12 cellular contexts compared by ENCODE assay signal in genomic region chr20:51500936-51501335, GRCh38. TPM values are rescaled to one million over a fixed set of nuclear protein-coding genes. Genes with fewer than 3 reads are reported as not detected.
A peak's percentile ranks its signal among the peaks of the same experiment; 100 is the strongest.
DNase-seq lines count a peak whose midpoint lies in the region; ATAC-seq and TF ChIP-seq lines count a peak whose summit lies in the region.
"Had no signal": no experiment of that assay in that cellular context is flagged by ENCODE, and none has a peak within 500 bp of the region (broad histone marks: within the 10 kb centered on the region; RNA-seq: fewer than 3 reads in every experiment).

No MANE protein-coding gene starts in this region.

- no peak overlapping the region for H3K4me3 ChIP-seq in CD4-positive, CD25-positive, alpha-beta regulatory T cell (ENCODE audit: low read depth, low read length)
- no peak overlapping the region for H3K4me3 ChIP-seq in prostate gland
- H3K4me3 ChIP-seq: lung, MG63 had no signal

- H3K9me3 Mint-ChIP-seq in CD4-positive, CD25-positive, alpha-beta regulatory T cell, result no peaks in the 10 kb centered on the region
- H3K9me3 Mint-ChIP-seq in IgD-negative memory B cell, result no peaks in the 10 kb centered on the region
- H3K9me3 Mint-ChIP-seq in activated CD4-positive, alpha-beta memory T cell treated with anti-CD3 and anti-CD28 coated beads, Interleukin-2, amount 10 ng/mL, durations not matched to agents 7 days and 5 days, result no peaks in the 10 kb centered on the region
- no peaks in the 10 kb centered on the region for H3K9me3 Mint-ChIP-seq in effector memory CD8-positive, alpha-beta T cell

- DNase-seq in CD4-positive, CD25-positive, alpha-beta regulatory T cell, result peak in 2 of 3 donors; percentile 45 to 54
- DNase-seq in activated CD4-positive, alpha-beta memory T cell treated with anti-CD3 and anti-CD28 coated beads, Interleukin-2, amount 10 ng/mL, durations not matched to agents 7 days and 5 days, result peak; percentile 37
- DNase-seq in effector memory CD8-positive, alpha-beta T cell, result peak; percentile 54 to 61 (median 56)
- DNase-seq in prostate gland (ENCODE audit: low spot score), result no peak
- no peak for DNase-seq in NCI-H146 (lab: John Stamatoyannopoulos, UW)
- no peak for DNase-seq in ureter (ENCODE audit: low spot score)
- no peak for DNase-seq in DMS153 treated with DMSO at 0.1 percent for 48 hours (lab: John Stamatoyannopoulos, UW; ENCODE audit: unreplicated experiment)
- DNase-seq: MG63 had no signal

- H3K27ac ChIP-seq in CD4-positive, CD25-positive, alpha-beta regulatory T cell (ENCODE audit: insufficient read depth, low read length, poor library complexity, severe bottlenecking), result peak overlapping the region; percentile 25
- H3K27ac ChIP-seq in prostate gland, result no peak overlapping the region

- H3K36me3 Mint-ChIP-seq in CD4-positive, CD25-positive, alpha-beta regulatory T cell, result peaks cover 16% of the 10 kb centered on the region
- H3K36me3 Mint-ChIP-seq in IgD-negative memory B cell, result peaks cover 7% of the 10 kb centered on the region
- H3K36me3 Mint-ChIP-seq in activated CD4-positive, alpha-beta memory T cell treated with anti-CD3 and anti-CD28 coated beads, Interleukin-2, amount 10 ng/mL, durations not matched to agents 7 days and 5 days (ENCODE audit: low read depth), result peaks cover 68% of the 10 kb centered on the region
- peaks cover 55% of the 10 kb centered on the region for H3K36me3 Mint-ChIP-seq in effector memory CD8-positive, alpha-beta T cell (ENCODE audit: insufficient read depth)
- H3K36me3 Mint-ChIP-seq: brain had no signal

- H3K27me3 ChIP-seq in CD4-positive, CD25-positive, alpha-beta regulatory T cell (ENCODE audit: control insufficient read depth, insufficient read depth, low read length), result no peaks in the 10 kb centered on the region
- H3K27me3 ChIP-seq in prostate gland (replicated peaks; ENCODE audit: insufficient read depth), result no peaks in the 10 kb centered on the region
- H3K27me3 ChIP-seq: MG63 had no signal

- ATAC-seq in CD4-positive, CD25-positive, alpha-beta regulatory T cell (ENCODE audit: low read depth in 2 of 2), result peak; percentile 65 to 67
- peak; percentile 71 for ATAC-seq in effector memory CD8-positive, alpha-beta T cell (replicated peaks)
- ATAC-seq: Right ventricle myocardium inferior had no signal

- CTCF ChIA-PET in activated CD4-positive, alpha-beta memory T cell treated with anti-CD3 and anti-CD28 coated beads, Interleukin-2, amount 10 ng/mL, durations not matched to agents 7 days and 5 days (lab: Charles Lee), result interaction anchor here (0.6 to 2.1 kb wide), 5 partner anchors 10 to 94 kb away, joined by 3 to 7 read pairs (median 3); no protein-coding TSS in a partner anchor

- POLR2A ChIA-PET in activated CD4-positive, alpha-beta memory T cell treated with anti-CD3 and anti-CD28 coated beads, Interleukin-2, amount 10 ng/mL, durations not matched to agents 7 days and 5 days (lab: Charles Lee), result interaction anchor here (0.8 to 4.0 kb wide), 14 partner anchors 10 to 569 kb away, joined by 3 to 19 read pairs (median 5); partner anchors contain the start of genes ADNP and NFATC2

- H3K4me1 Mint-ChIP-seq in CD4-positive, CD25-positive, alpha-beta regulatory T cell, result peaks cover 20 to 79% (median 57%) of the 10 kb centered on the region in 4 donors
- H3K4me1 Mint-ChIP-seq in IgD-negative memory B cell, result peaks cover 63 to 72% (median 71%) of the 10 kb centered on the region in 3 donors
- peaks cover 83% of the 10 kb centered on the region for H3K4me1 Mint-ChIP-seq in activated CD4-positive, alpha-beta memory T cell treated with anti-CD3 and anti-CD28 coated beads, Interleukin-2, amount 10 ng/mL, durations not matched to agents 7 days and 5 days
- H3K4me1 Mint-ChIP-seq in effector memory CD8-positive, alpha-beta T cell (ENCODE audit: low read depth in 2 of 2), result peaks cover 66 to 83% of the 10 kb centered on the region in 2 donors

- peak overlapping the region; percentile 0 to 59 (median 26) for H3K27ac Mint-ChIP-seq in CD4-positive, CD25-positive, alpha-beta regulatory T cell
- peak overlapping the region in 2 of 3 donors; percentile 72 to 76 for H3K27ac Mint-ChIP-seq in IgD-negative memory B cell
- peak overlapping the region; percentile 67 for H3K27ac Mint-ChIP-seq in activated CD4-positive, alpha-beta memory T cell treated with anti-CD3 and anti-CD28 coated beads, Interleukin-2, amount 10 ng/mL, durations not matched to agents 7 days and 5 days
- H3K27ac Mint-ChIP-seq in effector memory CD8-positive, alpha-beta T cell, result peak overlapping the region; percentile 49 to 97
- H3K27ac Mint-ChIP-seq: brain had no signal

- peak overlapping the region in 3 of 4 donors; percentile 44 to 76 (median 50) for H3K4me3 Mint-ChIP-seq in CD4-positive, CD25-positive, alpha-beta regulatory T cell
- H3K4me3 Mint-ChIP-seq in IgD-negative memory B cell, result peak overlapping the region in 3 of 4 donors; percentile 13 to 48 (median 45)
- H3K4me3 Mint-ChIP-seq in activated CD4-positive, alpha-beta memory T cell treated with anti-CD3 and anti-CD28 coated beads, Interleukin-2, amount 10 ng/mL, durations not matched to agents 7 days and 5 days, result no peak overlapping the region
- no peak overlapping the region for H3K4me3 Mint-ChIP-seq in effector memory CD8-positive, alpha-beta T cell
- H3K4me3 Mint-ChIP-seq: brain had no signal

- no peaks in the 10 kb centered on the region for H3K9me3 ChIP-seq in CD4-positive, CD25-positive, alpha-beta regulatory T cell (ENCODE audit: control insufficient read depth in 2 of 2, low read length in 2 of 2)
- no peaks in the 10 kb centered on the region for H3K9me3 ChIP-seq in prostate gland
- H3K9me3 ChIP-seq: MG63 had no signal

- no peak for TF ChIP-seq POLR2A in prostate gland (IDR thresholded peaks at IDR 0.05)

- intact Hi-C loops in prostate gland (cut with DNase I), result no loop called here

- WGBS in prostate gland, result 79% methylated on average over 1 of the region's 1 CpG

- peaks cover 25% of the 10 kb centered on the region for H3K36me3 ChIP-seq in CD4-positive, CD25-positive, alpha-beta regulatory T cell (ENCODE audit: control insufficient read depth, insufficient read depth, low read length)
- no peaks in the 10 kb centered on the region for H3K36me3 ChIP-seq in prostate gland
- H3K36me3 ChIP-seq: MG63 had no signal

- no peaks in the 10 kb centered on the region for H3K27me3 Mint-ChIP-seq in CD4-positive, CD25-positive, alpha-beta regulatory T cell
- H3K27me3 Mint-ChIP-seq in IgD-negative memory B cell, result no peaks in the 10 kb centered on the region
- H3K27me3 Mint-ChIP-seq in activated CD4-positive, alpha-beta memory T cell treated with anti-CD3 and anti-CD28 coated beads, Interleukin-2, amount 10 ng/mL, durations not matched to agents 7 days and 5 days, result no peaks in the 10 kb centered on the region
- no peaks in the 10 kb centered on the region for H3K27me3 Mint-ChIP-seq in effector memory CD8-positive, alpha-beta T cell
- H3K27me3 Mint-ChIP-seq: brain had no signal

- peaks cover 51% of the 10 kb centered on the region for H3K4me1 ChIP-seq in CD4-positive, CD25-positive, alpha-beta regulatory T cell (ENCODE audit: control insufficient read depth, insufficient read depth, low read length, poor library complexity, severe bottlenecking)
- H3K4me1 ChIP-seq in prostate gland (replicated peaks), result no peaks in the 10 kb centered on the region

- TF ChIP-seq CTCF in prostate gland (IDR thresholded peaks at IDR 0.05), result no peak

RNA-seq across cellular contexts. Expression of gene NFATC2, which starts 41.6 kb away (rescaled TPM):
- 56.8 TPM for total RNA-seq in CD4-positive, CD25-positive, alpha-beta regulatory T cell
- 10 to 100 TPM; 11.0 to 17.6 (median 13.5) TPM for polyA plus RNA-seq in CD4-positive, CD25-positive, alpha-beta regulatory T cell
- 17.4 TPM for polyA plus RNA-seq in IgD-negative memory B cell
- 10 to 100 TPM; 53.3 to 56.9 TPM for total RNA-seq in activated CD4-positive, alpha-beta memory T cell treated with anti-CD3 and anti-CD28 coated beads, Interleukin-2, amount 10 ng/mL, durations not matched to agents 7 days and 5 days
- total RNA-seq in prostate gland (1 to 10 TPM; 4.3 to 8.4 TPM), ureter (10.6 TPM)

Comparison
In these comparisons a context has a peak if more than half of its experiments do, and no peak if none do; other contexts are left out.
1. DNase-seq: peak in CD4-positive, CD25-positive, alpha-beta regulatory T cell (2 of 3), activated CD4-positive, alpha-beta memory T cell treated with anti-CD3 and anti-CD28 coated beads, Interleukin-2, amount 10 ng/mL, durations not matched to agents 7 days and 5 days (single experiment) and effector memory CD8-positive, alpha-beta T cell (3 of 3); none in prostate gland (single experiment), NCI-H146 (single experiment), ureter (single experiment) and DMS153 treated with DMSO at 0.1 percent for 48 hours (single experiment).
2. H3K4me3 Mint-ChIP-seq: peak in CD4-positive, CD25-positive, alpha-beta regulatory T cell (3 of 4) and IgD-negative memory B cell (3 of 4); none in activated CD4-positive, alpha-beta memory T cell treated with anti-CD3 and anti-CD28 coated beads, Interleukin-2, amount 10 ng/mL, durations not matched to agents 7 days and 5 days (single experiment) and effector memory CD8-positive, alpha-beta T cell (0 of 2).
3. Peak in every context shown above with its lines, with median percentiles within 50 percentile points of each other: H3K27ac Mint-ChIP-seq.